Comparison of ENCODE assay signal across 27 cellular contexts in genomic region chr18:74546007-74546406, GRCh38. TPM values are rescaled to one million over a fixed set of nuclear protein-coding genes. Genes with fewer than 3 reads are reported as not detected.
DNase-seq lines count a peak whose midpoint lies in the region; ATAC-seq and TF ChIP-seq lines count a peak whose summit lies in the region.
"Had no signal": no experiment of that assay in that cellular context is flagged by ENCODE, and none has a peak within 500 bp of the region (broad histone marks: within the 10 kb centered on the region; RNA-seq: fewer than 3 reads in every experiment).

No MANE protein-coding gene starts in this region.

- WGBS in heart left ventricle, 4 donors = 94 to 96% (median 95%) methylated on average over 9 to 11 of the region's 11 CpGs
- WGBS in esophagus muscularis mucosa = 97% methylated on average over 11 of the region's 11 CpGs
- WGBS in psoas muscle, 3 donors = 91 to 94% (median 93%) methylated on average over 11 of the region's 11 CpGs
- WGBS in upper lobe of left lung, 2 donors = 94 to 97% methylated on average over 11 of the region's 11 CpGs

- no peak for TF ChIP-seq CTCF in heart left ventricle (IDR thresholded peaks at IDR 0.05)
- no peak for TF ChIP-seq CTCF in esophagus muscularis mucosa (IDR thresholded peaks at IDR 0.05)
- TF ChIP-seq CTCF in psoas muscle (IDR thresholded peaks at IDR 0.05) = no peak
- TF ChIP-seq CTCF in upper lobe of left lung (IDR thresholded peaks at IDR 0.05) = no peak
- TF ChIP-seq CTCF in left lung (IDR thresholded peaks at IDR 0.05) = no peak

- ATAC-seq in heart left ventricle (no peak), left ventricle myocardium superior (no peak), psoas muscle (no peak), upper lobe of left lung (ENCODE audit: low FRiP score in 2 of 2) (no peak), GM21717 (IDR thresholded peaks at IDR 0.05; ENCODE audit: unreplicated experiment) (no peak), GM19467 (IDR thresholded peaks at IDR 0.05; ENCODE audit: unreplicated experiment) (no peak), left lung (no peak)
- ATAC-seq: GM23338 had no signal

- H3K27me3 ChIP-seq in heart left ventricle (no peaks in the 10 kb centered on the region), esophagus muscularis mucosa (peaks cover 0 to 5% (median 0%) of the 10 kb centered on the region in 4 donors), psoas muscle (ENCODE audit: insufficient read depth in 3 of 3, low read length in 2 of 3) (peaks cover 0 to 1% (median 0%) of the 10 kb centered on the region in 3 donors), upper lobe of left lung (no peaks in the 10 kb centered on the region), left lung (no peaks in the 10 kb centered on the region)
- H3K27me3 ChIP-seq: cardiac muscle cell, hepatocyte, pancreas had no signal

- H3K4me1 ChIP-seq in heart left ventricle = peaks cover 6 to 46% (median 21%) of the 10 kb centered on the region in 12 donors
- H3K4me1 ChIP-seq in esophagus muscularis mucosa = peaks cover 9 to 25% (median 16%) of the 10 kb centered on the region in 4 donors
- no peaks in the 10 kb centered on the region for H3K4me1 ChIP-seq in psoas muscle
- peaks cover 9 to 15% (median 14%) of the 10 kb centered on the region in 4 donors for H3K4me1 ChIP-seq in upper lobe of left lung
- peaks cover 0 to 12% of the 10 kb centered on the region in 2 donors for H3K4me1 ChIP-seq in left lung

- no peak overlapping the region for H3K4me3 ChIP-seq in heart left ventricle
- no peak overlapping the region for H3K4me3 ChIP-seq in esophagus muscularis mucosa
- H3K4me3 ChIP-seq in psoas muscle = no peak overlapping the region
- no peak overlapping the region for H3K4me3 ChIP-seq in upper lobe of left lung
- H3K4me3 ChIP-seq in left lung = no peak overlapping the region
- H3K4me3 ChIP-seq: cardiac muscle cell, GM23338, hepatocyte, pancreas had no signal

- TF ChIP-seq POLR2A in heart left ventricle (IDR thresholded peaks at IDR 0.05) (no peak), esophagus muscularis mucosa (IDR thresholded peaks at IDR 0.05; ENCODE audit: low read depth) (no peak), upper lobe of left lung (IDR thresholded peaks at IDR 0.05) (no peak)

- TF ChIP-seq EP300 in esophagus muscularis mucosa (IDR thresholded peaks at IDR 0.05) (no peak), upper lobe of left lung (IDR thresholded peaks at IDR 0.05) (no peak)

- H3K27ac ChIP-seq in heart left ventricle = peak overlapping the region; percentile 70 to 92 (median 82)
- peak overlapping the region; percentile 45 to 72 (median 64) for H3K27ac ChIP-seq in esophagus muscularis mucosa (replicated peaks in 1 of 4)
- peak overlapping the region; percentile 38 for H3K27ac ChIP-seq in psoas muscle
- peak overlapping the region; percentile 69 to 75 (median 72) for H3K27ac ChIP-seq in upper lobe of left lung
- peak overlapping the region in 1 of 2 donors; percentile 61 for H3K27ac ChIP-seq in left lung
- H3K27ac ChIP-seq: cardiac muscle cell, hepatocyte had no signal

- H3K36me3 ChIP-seq in heart left ventricle (no peaks in the 10 kb centered on the region), esophagus muscularis mucosa (no peaks in the 10 kb centered on the region), psoas muscle (ENCODE audit: insufficient read depth in 1 of 2, low read depth in 1 of 2) (no peaks in the 10 kb centered on the region), upper lobe of left lung (no peaks in the 10 kb centered on the region), left lung (no peaks in the 10 kb centered on the region)
- H3K36me3 ChIP-seq: cardiac muscle cell, pancreas had no signal

- intact Hi-C loops in heart left ventricle (cut with DNase I) = loop anchor here in 4 of 10 donors (5.0 kb wide), 1 partner anchor 49 kb away; the partner anchor contains the start of gene CNDP2 (in 4 of the 4)
- intact Hi-C loops in left ventricle myocardium superior (cut with micrococcal nuclease) = no loop called here
- intact Hi-C loops in esophagus muscularis mucosa (cut with DNase I) = no loop called here
- intact Hi-C loops in psoas muscle (cut with DNase I) = loop anchor here in 1 of 2 donors (10.0 kb wide), 1 partner anchor 201 kb away; no protein-coding TSS in a partner anchor
- intact Hi-C loops in left lung (cut with DNase I) = no loop called here

- H3K9me3 ChIP-seq in heart left ventricle = peaks cover 0 to 21% (median 12%) of the 10 kb centered on the region in 12 donors
- peaks cover 0 to 10% (median 5%) of the 10 kb centered on the region in 4 donors for H3K9me3 ChIP-seq in esophagus muscularis mucosa
- H3K9me3 ChIP-seq in psoas muscle = peaks cover 4% of the 10 kb centered on the region
- peaks cover 0 to 9% (median 7%) of the 10 kb centered on the region in 4 donors for H3K9me3 ChIP-seq in upper lobe of left lung
- peaks cover 0 to 19% of the 10 kb centered on the region in 2 donors for H3K9me3 ChIP-seq in left lung
- H3K9me3 ChIP-seq: pancreas had no signal

- DNase-seq in heart left ventricle (no peak), left ventricle myocardium superior (no peak), esophagus muscularis mucosa (ENCODE audit: extremely low spot score) (no peak), psoas muscle (no peak), upper lobe of left lung (no peak), left lung (no peak)
- DNase-seq: activated effector memory CD4-positive, alpha-beta T cell treated with Interleukin-2 at 50 U/mL for 16 hours; Calu3; CD4-positive, CD25-positive, alpha-beta regulatory T cell; cortex of kidney; DND-41; mesendoderm; MV-4-11; NCI-H146; NCI-H2107; NCI-H446; NCI-H774; pancreas; stimulated activated CD4-positive, alpha-beta T cell treated with anti-CD3 and anti-CD28 coated beads, Interleukin-4, amount 100 ng/mL, for 24 hours had no signal

RNA-seq across cellular contexts. Expression of gene CNDP1, which starts 11.7 kb away (rescaled TPM):
- total RNA-seq in heart left ventricle = not detected
- under 1 TPM in 1 of 2 donors, not detected in 1; 0.03 TPM for polyA plus RNA-seq in heart left ventricle
- total RNA-seq in left ventricle myocardium superior = not detected
- total RNA-seq in esophagus muscularis mucosa = not detected
- not detected for total RNA-seq in psoas muscle
- under 1 TPM in 1 of 3 donors, not detected in 2; 0.04 TPM for polyA plus RNA-seq in psoas muscle
- not detected for total RNA-seq in upper lobe of left lung
- total RNA-seq in left lung = not detected
- total RNA-seq: A172, Calu3, cardiac muscle cell, hepatocyte, IMR-90, LHCN-M2 had no signal
- polyA plus RNA-seq: cardiac muscle cell; CD4-positive, CD25-positive, alpha-beta regulatory T cell; IMR-90 had no signal

RNA-seq across cellular contexts. Expression of gene CNDP2, which starts 49.8 kb away (rescaled TPM):
- total RNA-seq in heart left ventricle = 100 to 1,000 TPM in 1 of 9 donors, 10 to 100 TPM in 8; 38.3 to 162 (median 76.3) TPM
- polyA plus RNA-seq in heart left ventricle = 10 to 100 TPM; 50.1 to 90.4 TPM
- 63.5 TPM for total RNA-seq in left ventricle myocardium superior
- 10 to 100 TPM; 31.1 to 52.5 (median 42.9) TPM for total RNA-seq in esophagus muscularis mucosa
- total RNA-seq in psoas muscle = 10 to 100 TPM; 36.8 to 51.9 (median 44.1) TPM
- polyA plus RNA-seq in psoas muscle = 10 to 100 TPM; 24.3 to 48.5 (median 29.4) TPM
- 100 to 1,000 TPM; 147 to 279 (median 196) TPM for total RNA-seq in upper lobe of left lung
- 100 to 1,000 TPM; 242 to 301 TPM for total RNA-seq in left lung

RNA-seq across cellular contexts. Expression of gene ZNF407, which starts 51.7 kb away (rescaled TPM):
- 10 to 100 TPM in 7 of 9 donors, 1 to 10 TPM in 2; 8.1 to 14.7 (median 12.3) TPM for total RNA-seq in heart left ventricle
- polyA plus RNA-seq in heart left ventricle = 1 to 10 TPM; 3.8 to 3.9 TPM
- total RNA-seq in left ventricle myocardium superior = 12.0 TPM
- 10 to 100 TPM; 13.9 to 19.1 (median 17.2) TPM for total RNA-seq in esophagus muscularis mucosa
- 10 to 100 TPM in 1 of 4 donors, 1 to 10 TPM in 3; 7.9 to 10.2 (median 8.8) TPM for total RNA-seq in psoas muscle
- polyA plus RNA-seq in psoas muscle = 1 to 10 TPM; 2.4 to 4.7 (median 3.1) TPM
- total RNA-seq in upper lobe of left lung = 10 to 100 TPM; 12.2 to 77.5 (median 17.1) TPM
- 10 to 100 TPM; 11.7 to 16.7 TPM for total RNA-seq in left lung
